ENCODE assay signal across 26 cellular contexts in the genomic region with DNA sequence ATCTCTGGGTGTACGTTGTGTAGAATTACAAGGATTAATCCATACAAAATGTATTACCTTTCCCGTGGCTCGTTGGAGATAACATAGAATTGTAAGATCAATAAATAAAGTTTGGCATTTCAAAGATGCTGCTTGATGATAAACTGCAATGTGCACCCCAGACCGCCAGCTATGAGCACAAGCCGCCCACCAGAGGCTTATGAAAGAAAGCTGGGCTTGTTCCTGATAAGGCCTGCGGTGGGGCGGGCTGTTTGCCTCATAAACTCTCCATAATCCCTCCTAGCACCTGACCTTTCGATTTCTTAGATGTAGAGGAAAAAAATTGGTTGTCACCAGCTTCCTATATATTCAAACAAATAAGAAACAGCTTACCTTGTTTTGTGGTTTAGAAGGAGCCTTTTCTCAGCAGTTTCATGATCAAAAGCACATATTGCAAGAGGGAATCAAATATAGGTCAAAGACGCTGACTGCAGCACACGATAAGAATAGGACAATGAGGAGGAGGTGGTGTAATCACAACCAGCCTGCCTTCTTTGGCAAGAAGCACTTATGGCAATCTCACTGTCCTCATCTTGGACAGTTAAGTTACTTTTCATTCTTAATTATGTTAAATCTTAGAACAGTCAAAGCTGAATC.
A peak's percentile ranks its signal among the peaks of the same experiment; 100 is the strongest.
DNase-seq lines count a peak whose midpoint lies in the region; ATAC-seq and TF ChIP-seq lines count a peak whose summit lies in the region.
"Had no signal": no experiment of that assay in that cellular context is flagged by ENCODE, and none has a peak within 500 bp of the region (broad histone marks: within the 10 kb centered on the region; RNA-seq: fewer than 3 reads in every experiment).

No MANE protein-coding gene starts in this region.

- no peak overlapping the region for H3K4me3 ChIP-seq in Jurkat, Clone E6-1 (ENCODE audit: low read length)
- H3K4me3 ChIP-seq in adipocyte (ENCODE audit: low read length) (peak overlapping the region; percentile 70), hepatocyte (no peak overlapping the region), tibial nerve (no peak overlapping the region)
- H3K4me3 ChIP-seq: body of pancreas, SK-N-MC, spleen had no signal

- no peaks in the 10 kb centered on the region for H3K9me3 ChIP-seq in adipocyte (ENCODE audit: control insufficient read depth, low read length)
- H3K9me3 ChIP-seq in hepatocyte (ENCODE audit: low read depth): no peaks in the 10 kb centered on the region
- no peaks in the 10 kb centered on the region for H3K9me3 ChIP-seq in tibial nerve
- H3K9me3 ChIP-seq: body of pancreas, spleen had no signal

- 46% methylated on average over 10 of the region's 10 CpGs for WGBS in hepatocyte (ENCODE audit: low lambda C conversion rate, missing lambda C conversion rate)
- WGBS in tibial nerve, 2 donors: 69 to 71% methylated on average over 10 of the region's 10 CpGs

- TF ChIP-seq EP300 in tibial nerve (IDR thresholded peaks at IDR 0.05): no peak

- no peak for TF ChIP-seq CTCF in hepatocyte (IDR thresholded peaks at IDR 0.05; ENCODE audit: poor library complexity)
- no peak for TF ChIP-seq CTCF in type B pancreatic cell (conservative IDR thresholded peaks at IDR 0.05)
- no peak for TF ChIP-seq CTCF in tibial nerve (IDR thresholded peaks at IDR 0.05)

- TF ChIP-seq POLR2A in tibial nerve (IDR thresholded peaks at IDR 0.05): no peak

- no peak overlapping the region for H2AFZ ChIP-seq in hepatocyte

- no peaks in the 10 kb centered on the region for H3K79me2 ChIP-seq in hepatocyte

- peak overlapping the region; percentile 26 for H3K27ac Mint-ChIP-seq in type B pancreatic cell
- H3K27ac Mint-ChIP-seq: activated naive CD8-positive, alpha-beta T cell treated with anti-CD3 and anti-CD28 coated beads, Interleukin-2, amount 10 ng/mL, durations not matched to agents 7 days and 5 days; activated T-helper 2 cell treated with anti-CD3 and anti-CD28 coated beads, Interferon-gamma antibody, Interleukin-2, Interleukin-4, amounts not matched to agents 10 μg/mL and 5 μg/mL and 100 μg/mL, durations not matched to agents 14 hours and 24 hours and 36 hours; CD4-positive, CD25-positive, alpha-beta regulatory T cell; effector memory CD8-positive, alpha-beta T cell; H9; naive B cell; stimulated activated naive CD8-positive, alpha-beta T cell treated with anti-CD3 and anti-CD28 coated beads, Interleukin-15, Interleukin-2, amounts not matched to agents 100 ng/mL and 50 ng/mL, for 24 hours; T-helper 17 cell had no signal

- H3K9me2 ChIP-seq in hepatocyte (replicated peaks; ENCODE audit: insufficient read depth): no peaks in the 10 kb centered on the region

- no peak overlapping the region for H3K4me3 Mint-ChIP-seq in type B pancreatic cell
- H3K4me3 Mint-ChIP-seq: activated naive CD8-positive, alpha-beta T cell treated with anti-CD3 and anti-CD28 coated beads, Interleukin-2, amount 10 ng/mL, durations not matched to agents 7 days and 5 days; CD4-positive, CD25-positive, alpha-beta regulatory T cell; effector memory CD8-positive, alpha-beta T cell; H9; naive B cell; stimulated activated naive CD8-positive, alpha-beta T cell treated with anti-CD3 and anti-CD28 coated beads, Interleukin-15, Interleukin-2, amounts not matched to agents 100 ng/mL and 50 ng/mL, for 24 hours; T-helper 17 cell had no signal

- DNase-seq in Jurkat, Clone E6-1 (ENCODE audit: low read depth, low spot score): peak; percentile 94
- no peak for DNase-seq in adipocyte (ENCODE audit: low read depth)
- peak; percentile 32 for DNase-seq in hepatocyte (ENCODE audit: low spot score)
- DNase-seq in type B pancreatic cell (ENCODE audit: extremely low spot score, unreplicated experiment): no peak
- no peak for DNase-seq in cortex of kidney (lab: John Stamatoyannopoulos, UW)
- no peak for DNase-seq in tibial nerve (ENCODE audit: low spot score in 2 of 2)
- DNase-seq: activated CD8-positive, alpha-beta memory T cell treated with anti-CD3 and anti-CD28 coated beads, Interleukin-2, amount 50 U/mL, for 48 hours; activated naive CD8-positive, alpha-beta T cell treated with anti-CD3 and anti-CD28 coated beads, Interleukin-2, amount 10 ng/mL, durations not matched to agents 7 days and 5 days; body of pancreas; CD4-positive, CD25-positive, alpha-beta regulatory T cell; effector memory CD8-positive, alpha-beta T cell; H9; KBM-7; naive B cell; NCI-H1930; NCI-H446; NK-92 treated with Interleukin-12 subunit alpha and Interleukin-12 subunit beta, amount 100 ng/mL, for 24 hours; nucleus accumbens; spleen; stimulated activated CD4-positive, alpha-beta T cell treated with anti-CD3 and anti-CD28 coated beads, Interleukin-4, amount 100 ng/mL, for 24 hours; T-helper 17 cell had no signal

- H3K4me2 ChIP-seq in hepatocyte: peak overlapping the region; percentile 23

- no peaks in the 10 kb centered on the region for H4K20me1 ChIP-seq in hepatocyte (ENCODE audit: insufficient read depth, poor library complexity, severe bottlenecking)

- no peaks in the 10 kb centered on the region for H3K27me3 Mint-ChIP-seq in type B pancreatic cell
- H3K27me3 Mint-ChIP-seq: activated naive CD8-positive, alpha-beta T cell treated with anti-CD3 and anti-CD28 coated beads, Interleukin-2, amount 10 ng/mL, durations not matched to agents 7 days and 5 days; CD4-positive, CD25-positive, alpha-beta regulatory T cell; effector memory CD8-positive, alpha-beta T cell; naive B cell; stimulated activated naive CD8-positive, alpha-beta T cell treated with anti-CD3 and anti-CD28 coated beads, Interleukin-15, Interleukin-2, amounts not matched to agents 100 ng/mL and 50 ng/mL, for 24 hours; T-helper 17 cell had no signal

- no peaks in the 10 kb centered on the region for H3K36me3 Mint-ChIP-seq in type B pancreatic cell
- H3K36me3 Mint-ChIP-seq: activated naive CD8-positive, alpha-beta T cell treated with anti-CD3 and anti-CD28 coated beads, Interleukin-2, amount 10 ng/mL, durations not matched to agents 7 days and 5 days; CD4-positive, CD25-positive, alpha-beta regulatory T cell; naive B cell had no signal

- no peak overlapping the region for H3K27ac ChIP-seq in hepatocyte
- H3K27ac ChIP-seq in tibial nerve: no peak overlapping the region
- H3K27ac ChIP-seq: body of pancreas, SK-N-MC, spleen had no signal

- H3K27me3 ChIP-seq in adipocyte (replicated peaks; ENCODE audit: control insufficient read depth, insufficient read depth, low read length) (no peaks in the 10 kb centered on the region), hepatocyte (no peaks in the 10 kb centered on the region), tibial nerve (no peaks in the 10 kb centered on the region)
- H3K27me3 ChIP-seq: body of pancreas, spleen had no signal

- peak overlapping the region; percentile 50 for H3K9ac ChIP-seq in adipocyte (ENCODE audit: low read length)

- H3K4me1 Mint-ChIP-seq in type B pancreatic cell (ENCODE audit: unreplicated experiment): peaks cover 22% of the 10 kb centered on the region
- H3K4me1 Mint-ChIP-seq: activated naive CD8-positive, alpha-beta T cell treated with anti-CD3 and anti-CD28 coated beads, Interleukin-2, amount 10 ng/mL, durations not matched to agents 7 days and 5 days; CD4-positive, CD25-positive, alpha-beta regulatory T cell; naive B cell; T-helper 17 cell had no signal

- no peaks in the 10 kb centered on the region for H3K36me3 ChIP-seq in adipocyte (ENCODE audit: control insufficient read depth, insufficient read depth, low read length, severe bottlenecking)
- no peaks in the 10 kb centered on the region for H3K36me3 ChIP-seq in hepatocyte (replicated peaks; ENCODE audit: insufficient read depth, low read depth)
- no peaks in the 10 kb centered on the region for H3K36me3 ChIP-seq in tibial nerve
- H3K36me3 ChIP-seq: spleen had no signal

- H3K4me1 ChIP-seq in adipocyte (ENCODE audit: control insufficient read depth, insufficient read depth, low read length) (peaks cover 62% of the 10 kb centered on the region), hepatocyte (ENCODE audit: insufficient read depth) (peaks cover 10% of the 10 kb centered on the region), tibial nerve (no peaks in the 10 kb centered on the region)
- H3K4me1 ChIP-seq: body of pancreas, spleen had no signal

- ATAC-seq in GM21529 (IDR thresholded peaks at IDR 0.05; ENCODE audit: unreplicated experiment): no peak
- ATAC-seq: body of pancreas; effector memory CD8-positive, alpha-beta T cell; esophagus mucosa; T-helper 17 cell had no signal

- peaks cover 13% of the 10 kb centered on the region for H3K9me3 Mint-ChIP-seq in type B pancreatic cell
- H3K9me3 Mint-ChIP-seq: activated naive CD8-positive, alpha-beta T cell treated with anti-CD3 and anti-CD28 coated beads, Interleukin-2, amount 10 ng/mL, durations not matched to agents 7 days and 5 days; H9 had no signal

Comparison
In these comparisons a context has a peak if more than half of its experiments do, and no peak if none do; other contexts are left out.
1. DNase-seq: peak in Jurkat, Clone E6-1 (single experiment) and hepatocyte (single experiment); none in adipocyte (single experiment), type B pancreatic cell (single experiment), cortex of kidney (single experiment) and tibial nerve (0 of 2).